8 cellular contexts compared by ENCODE assay signal in the genomic region with DNA sequence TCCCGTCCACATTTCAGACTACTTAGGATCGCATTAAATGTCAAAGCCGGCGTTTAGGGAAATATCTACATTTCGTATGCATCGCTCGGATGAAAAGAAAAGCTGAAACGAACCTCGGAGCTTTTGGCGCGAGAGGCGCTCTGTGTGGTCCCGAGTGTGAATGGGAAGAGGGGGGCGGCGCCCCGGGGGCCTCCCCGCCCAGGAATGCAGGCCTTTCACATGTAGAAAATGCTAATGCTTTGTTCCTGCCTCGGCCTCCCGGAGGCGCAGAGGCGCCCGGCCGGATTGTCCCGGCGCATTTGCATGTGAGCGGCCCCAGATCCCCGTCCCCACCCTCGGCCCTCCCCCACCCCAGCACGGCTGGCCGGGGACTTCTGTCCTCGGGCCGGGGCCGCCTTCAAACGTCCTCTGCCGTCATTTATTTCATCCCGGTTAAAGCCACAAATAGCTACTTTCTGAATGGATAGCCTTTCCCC. TPM values are rescaled to one million over a fixed set of nuclear protein-coding genes. Genes with fewer than 3 reads are reported as not detected.
DNase-seq lines count a peak whose midpoint lies in the region; ATAC-seq, FAIRE-seq and TF ChIP-seq lines count a peak whose summit lies in the region.

No MANE protein-coding gene starts in this region.

- H3K4me2 ChIP-seq in HepG2 (ENCODE audit: low read depth, low read length): peak overlapping the region; percentile 84

- TF ChIP-seq CTCF in AG10803 (conservative IDR thresholded peaks at IDR 0.05; ENCODE audit: low read length): peak; percentile 17; the same call in 1 of the 2 replicates
- no peak for TF ChIP-seq CTCF in Panc1 (IDR thresholded peaks at IDR 0.05)
- TF ChIP-seq CTCF in HepG2 (CRISPR knock-in tag; IDR thresholded peaks at IDR 0.05): peak; percentile 45
- no peak for TF ChIP-seq CTCF in stomach (IDR thresholded peaks at IDR 0.05)

- H3K27me3 ChIP-seq in Panc1 (ENCODE audit: control insufficient read depth, insufficient read depth, low read length) (no peaks in the 10 kb centered on the region), HepG2 (ENCODE audit: control insufficient read depth in 1 of 2, insufficient read depth in 2 of 2, low read length in 2 of 2) (no peaks in the 10 kb centered on the region; a peak in 1 of 5 replicates), stomach (no peaks in the 10 kb centered on the region)

- FAIRE-seq in HepG2 (lab: Jason Lieb, UNC): no peak

- H3K4me1 Mint-ChIP-seq in dendritic cell treated with granulocyte-macrophage colony-stimulating factor and Interleukin-4, amounts not matched to agents 40 ng/mL and 50 ng/mL, for 4 days (ENCODE audit: low read depth): peaks cover 15% of the 10 kb centered on the region

- BruUV-seq in Panc1 (replicated peaks; lab: Mats Ljungman, UMichigan): no TSS peak
- no TSS peak for BruUV-seq in HepG2 (replicated peaks; lab: Mats Ljungman, UMichigan)

- ATAC-seq in GM18517 (IDR thresholded peaks at IDR 0.05; ENCODE audit: unreplicated experiment): peak; percentile 23
- ATAC-seq in HG03045 (IDR thresholded peaks at IDR 0.05; ENCODE audit: unreplicated experiment): peak; percentile 28
- ATAC-seq in Panc1: peak; percentile 71
- peak; percentile 82 for ATAC-seq in HepG2

- H3K27me3 Mint-ChIP-seq in dendritic cell treated with granulocyte-macrophage colony-stimulating factor and Interleukin-4, amounts not matched to agents 40 ng/mL and 50 ng/mL, for 4 days: peaks cover 21% of the 10 kb centered on the region

- H3K4me1 ChIP-seq in Panc1 (ENCODE audit: control insufficient read depth, insufficient read depth, low read length): no peaks in the 10 kb centered on the region
- H3K4me1 ChIP-seq in HepG2 (ENCODE audit: insufficient read depth, low read length): peaks cover 43% of the 10 kb centered on the region
- H3K4me1 ChIP-seq in stomach: peaks cover 8 to 18% (median 15%) of the 10 kb centered on the region in 4 donors

- TF ChIP-seq POLR2A in HepG2 (IDR thresholded peaks at IDR 0.05; ENCODE audit: insufficient read depth in 1 of 2, low read depth in 2 of 2, low read length in 2 of 2) (peak in 1 of 2 experiments; percentile 46; a peak in 1 of 4 replicates), stomach (IDR thresholded peaks at IDR 0.05) (no peak)

- intact Hi-C loops in Panc1 (cut with micrococcal nuclease; ENCODE audit: unreplicated experiment): loop anchor here (10.0 kb wide), 1 partner anchor 154 kb away; no protein-coding TSS in a partner anchor
- intact Hi-C loops in dendritic cell treated with granulocyte-macrophage colony-stimulating factor and Interleukin-4, amounts not matched to agents 40 ng/mL and 50 ng/mL, for 4 days (cut with micrococcal nuclease): no loop called here
- intact Hi-C loops in HepG2 (cut with micrococcal nuclease; ENCODE audit: unreplicated experiment): loop anchor here (1.0 to 2.0 kb wide), 4 partner anchors 36 to 154 kb away; no protein-coding TSS in a partner anchor
- intact Hi-C loops in stomach (cut with DNase I; ENCODE audit: low total_unique reads): no loop called here

- no peak overlapping the region for H2AFZ ChIP-seq in HepG2 (ENCODE audit: low read length)

- TF ChIP-seq EP300 in HepG2 (IDR thresholded peaks at IDR 0.05; ENCODE audit: low read depth in 2 of 2, low read length in 2 of 2) (peak; percentile 16 to 44; a peak in 2 of 4 replicates), HepG2 (CRISPR knock-in tag; IDR thresholded peaks at IDR 0.05; ENCODE audit: borderline replicate concordance) (no peak), stomach (IDR thresholded peaks at IDR 0.05) (no peak)

- peak overlapping the region; percentile 81 for H3K9ac ChIP-seq in HepG2 (ENCODE audit: insufficient read depth, low read depth, low read length)

- H3K36me3 ChIP-seq in Panc1 (ENCODE audit: control insufficient read depth, insufficient read depth, low read length): no peaks in the 10 kb centered on the region
- H3K36me3 ChIP-seq in HepG2 (replicated peaks in 1 of 2; ENCODE audit: control insufficient read depth in 1 of 2, insufficient read depth in 2 of 2, low read length in 2 of 2): no peaks in the 10 kb centered on the region
- peaks cover 0 to 10% (median 6%) of the 10 kb centered on the region in 4 donors for H3K36me3 ChIP-seq in stomach

- peak; percentile 34; the same call in 1 of the 2 replicates for TF ChIP-seq RAD21 in HepG2 (CRISPR knock-in tag; IDR thresholded peaks at IDR 0.05)

- peak overlapping the region; percentile 56 for H3K27ac Mint-ChIP-seq in dendritic cell treated with granulocyte-macrophage colony-stimulating factor and Interleukin-4, amounts not matched to agents 40 ng/mL and 50 ng/mL, for 4 days

- H3K4me3 ChIP-seq in AG10803 (ENCODE audit: low read length): peak overlapping the region; percentile 71
- peak overlapping the region; percentile 54 to 66 for H3K4me3 ChIP-seq in Panc1 (ENCODE audit: low read depth in 2 of 2, low read length in 2 of 2)
- H3K4me3 ChIP-seq in HepG2 (replicated peaks in 1 of 3; ENCODE audit: insufficient read depth in 1 of 3, low read depth in 2 of 3, low read length in 3 of 3): peak overlapping the region; percentile 68 to 81 (median 71)
- H3K4me3 ChIP-seq in stomach: peak overlapping the region; percentile 47 to 73 (median 64)

- H3K27ac ChIP-seq in Panc1 (ENCODE audit: low read length) (no peak overlapping the region), HepG2 (ENCODE audit: extremely low read length, insufficient read depth, low read length) (peak overlapping the region; percentile 85), stomach (peak overlapping the region in 2 of 5 donors; percentile 33 to 36)

- 0% methylated on average over 24 of the region's 36 CpGs for WGBS in HepG2 (ENCODE audit: low lambda C conversion rate)
- WGBS in stomach, 5 donors: 3 to 11% (median 5%) methylated on average over 23 to 36 of the region's 36 CpGs

- H3K36me3 Mint-ChIP-seq in dendritic cell treated with granulocyte-macrophage colony-stimulating factor and Interleukin-4, amounts not matched to agents 40 ng/mL and 50 ng/mL, for 4 days (ENCODE audit: low read depth): peaks cover 7% of the 10 kb centered on the region

- peak overlapping the region; percentile 86 for H3K4me3 Mint-ChIP-seq in dendritic cell treated with granulocyte-macrophage colony-stimulating factor and Interleukin-4, amounts not matched to agents 40 ng/mL and 50 ng/mL, for 4 days

- H3K9me3 ChIP-seq in Panc1 (ENCODE audit: control insufficient read depth, insufficient read depth, low read depth, low read length): no peaks in the 10 kb centered on the region
- H3K9me3 ChIP-seq in HepG2 (ENCODE audit: low read length): no peaks in the 10 kb centered on the region
- H3K9me3 ChIP-seq in stomach: no peaks in the 10 kb centered on the region

- H4K20me1 ChIP-seq in HepG2 (ENCODE audit: insufficient read depth, low read length): no peaks in the 10 kb centered on the region

- in situ Hi-C loops in Panc1 (cut with HindIII; ENCODE audit: low pct_unique_long_range_greater_than_20kb, low sequenced_read_pairs): no loop called here
- in situ Hi-C loops in HepG2 (cut with HindIII; ENCODE audit: extremely low pct_ligation_motif_present, low pct_unique_long_range_greater_than_20kb): loop anchor here (5.0 kb wide), 2 partner anchors 37 to 43 kb away; partner anchors contain the start of gene TRIM71

- DNase-seq in AG10803 (ENCODE audit: low read depth): peak; percentile 27
- no peak for DNase-seq in Panc1 (ENCODE audit: low read depth, low spot score)
- peak; percentile 85 for DNase-seq in HepG2 (ENCODE audit: low spot score)
- DNase-seq in stomach: peak; percentile 50
- no peak for DNase-seq in activated effector memory CD4-positive, alpha-beta T cell treated with anti-CD3 and anti-CD28 coated beads, Interleukin-2, amount 50 U/mL, for 16 hours

- POLR2A ChIA-PET in Panc1 (lab: Charles Lee): no interaction called here
- POLR2A ChIA-PET in HepG2 (lab: Yijun Ruan, JAX): interaction anchor here (0.9 to 7.4 kb wide), 7 partner anchors 12 to 122 kb away, joined by 3 to 57 read pairs (median 4); no protein-coding TSS in a partner anchor

- CTCF ChIA-PET in Panc1 (lab: Charles Lee) (interaction anchor here (0.5 kb wide), 1 partner anchor 8 kb away, joined by 3 read pairs; no protein-coding TSS in a partner anchor), HepG2 (lab: Yijun Ruan, JAX; ENCODE audit: low intra/inter-chr PET ratio, low total read pairs) (interaction anchor here (1.6 kb wide), 1 partner anchor 47 kb away, joined by 6 read pairs; no protein-coding TSS in a partner anchor)

- no peaks in the 10 kb centered on the region for H3K9me3 Mint-ChIP-seq in dendritic cell treated with granulocyte-macrophage colony-stimulating factor and Interleukin-4, amounts not matched to agents 40 ng/mL and 50 ng/mL, for 4 days

- peaks cover 15% of the 10 kb centered on the region for H3K79me2 ChIP-seq in HepG2 (ENCODE audit: insufficient read depth, low read length)

TF ChIP-seq in HepG2, 621 proteins besides CTCF, POLR2A, EP300 and RAD21 (continues in another document):
- TF ChIP-seq ZSCAN29 (CRISPR knock-in tag; conservative IDR thresholded peaks at IDR 0.05): no peak

RNA-seq across cellular contexts. Expression of gene TRIM71, which starts 37.0 kb away (rescaled TPM):
- total RNA-seq in Panc1 (2021; ENCODE audit: unreplicated experiment): 0.18 TPM
- not detected for polyA plus RNA-seq in Panc1 (2012; ENCODE audit: insufficient read length)
- 76.9 and 111 TPM in 2 replicates for total RNA-seq in HepG2 (2016; rRNA removed; fragmentation: Illumina TruSeq; extraction: Trizol)
- 5.5 and 6.3 TPM in 2 replicates for total RNA-seq in HepG2 (2016; cell fraction: cytosol; rRNA removed; fragmentation: Illumina TruSeq; extraction: Trizol; ENCODE audit: low read depth)
- total RNA-seq in HepG2 (2016; cell fraction: insoluble cytoplasmic fraction; rRNA removed; fragmentation: Illumina TruSeq; extraction: Trizol): 75.8 and 102 TPM in 2 replicates
- total RNA-seq in HepG2 (2016; cell fraction: membrane; rRNA removed; fragmentation: Illumina TruSeq; extraction: Trizol): 29.5 and 33.3 TPM in 2 replicates
- total RNA-seq in HepG2 (2016; cell fraction: nucleus; rRNA removed; fragmentation: Illumina TruSeq; extraction: Trizol): 91.5 and 98.1 TPM in 2 replicates
- 21.1 and 21.7 TPM in 2 replicates for polyA plus RNA-seq in HepG2 (2011; rRNA removed)
- polyA plus RNA-seq in HepG2 (2011; cell fraction: cytosol; rRNA removed): 16.3 and 17.3 TPM in 2 replicates
- polyA plus RNA-seq in HepG2 (2011; cell fraction: nucleus; rRNA removed): 25.8 and 29.4 TPM in 2 replicates
- polyA plus RNA-seq in HepG2 (2012): 24.9 and 35.6 TPM in 2 replicates
- polyA plus RNA-seq in HepG2 (2016; cell fraction: cytosol; fragmentation: Illumina TruSeq; extraction: Trizol; ENCODE audit: low read depth): 1.8 and 1.9 TPM in 2 replicates
- polyA plus RNA-seq in HepG2 (2016; cell fraction: insoluble cytoplasmic fraction; fragmentation: Illumina TruSeq; extraction: Trizol; ENCODE audit: low read depth): 67.3 and 72.5 TPM in 2 replicates
- polyA plus RNA-seq in HepG2 (2016; cell fraction: membrane; fragmentation: Illumina TruSeq; extraction: Trizol; ENCODE audit: low read depth): 7.2 and 8.7 TPM in 2 replicates
- 86.2 and 92.8 TPM in 2 replicates for polyA plus RNA-seq in HepG2 (2016; cell fraction: nucleus; fragmentation: Illumina TruSeq; extraction: Trizol; ENCODE audit: insufficient read depth, low read depth)
- polyA minus RNA-seq in HepG2 (2011; rRNA and poly(A)+ RNA removed; ENCODE audit: low replicate concordance): 0.07 and 138 TPM in 2 replicates
- polyA minus RNA-seq in HepG2 (2011; cell fraction: cytosol; rRNA and poly(A)+ RNA removed): 80.8 and 84.9 TPM in 2 replicates
- 96.2 and 97.6 TPM in 2 replicates for polyA minus RNA-seq in HepG2 (2011; cell fraction: nucleus; rRNA and poly(A)+ RNA removed)
- total RNA-seq in stomach: 1 to 10 TPM in 1 of 5 donors, under 1 TPM in 1, not detected in 3; under 0.01 to 2.8 TPM
- polyA plus RNA-seq in stomach: under 1 TPM; 0.05 to 0.15 (median 0.12) TPM

Comparison
In these comparisons a context has a peak if more than half of its experiments do, and no peak if none do; other contexts are left out.
1. DNase-seq: peak in AG10803 (single experiment), HepG2 (single experiment) and stomach (single experiment); none in Panc1 (single experiment) and activated effector memory CD4-positive, alpha-beta T cell treated with anti-CD3 and anti-CD28 coated beads, Interleukin-2, amount 50 U/mL, for 16 hours (single experiment).
2. CTCF ChIP-seq: peak in AG10803 (single experiment) and HepG2 (single experiment); none in Panc1 (single experiment) and stomach (0 of 7).
3. ATAC-seq: peak in every context shown above with its lines; median percentile 82 in HepG2; 71 in Panc1; 28 in HG03045; 23 in GM18517.
4. intact Hi-C loops: an anchor here in Panc1 (10.0 kb wide) and HepG2 (1.0 to 2.0 kb wide); none called in dendritic cell treated with granulocyte-macrophage colony-stimulating factor and Interleukin-4, amounts not matched to agents 40 ng/mL and 50 ng/mL, for 4 days and stomach.
5. Peak in every context shown above with its lines, with median percentiles within 50 percentile points of each other: H3K4me3 ChIP-seq.